2 cellular contexts compared by ENCODE assay signal in the genomic region with DNA sequence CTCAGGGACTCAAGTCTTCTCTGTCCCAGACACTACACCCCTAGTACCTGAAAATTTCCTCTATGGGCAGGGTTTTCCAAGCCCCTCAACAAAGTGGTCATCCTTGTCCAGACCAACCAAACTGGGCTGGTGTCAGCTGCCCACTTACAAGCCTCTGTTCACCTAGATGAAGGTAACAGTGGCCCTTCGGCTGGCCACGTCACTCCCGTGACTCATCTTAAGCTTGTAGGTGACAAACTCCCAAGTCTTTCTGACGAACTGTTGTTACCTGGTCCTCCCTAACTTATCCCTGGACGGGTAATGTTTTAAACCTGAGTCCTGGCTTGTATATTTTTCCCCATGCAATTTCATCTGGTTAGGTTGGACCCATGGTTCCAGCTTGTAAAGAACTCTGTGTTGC.
TF ChIP-seq lines count a peak whose summit lies in the region.

No MANE protein-coding gene starts in this region.

TF ChIP-seq in SK-N-SH, 30 proteins besides CTCF, POLR2A, EP300 and RAD21:
- no peak for TF ChIP-seq FOXM1 (IDR thresholded peaks at IDR 0.05; ENCODE audit: low read depth)
- TF ChIP-seq RCOR1 (IDR thresholded peaks at IDR 0.05; ENCODE audit: low read length): no peak
- TF ChIP-seq, protein P1, sequence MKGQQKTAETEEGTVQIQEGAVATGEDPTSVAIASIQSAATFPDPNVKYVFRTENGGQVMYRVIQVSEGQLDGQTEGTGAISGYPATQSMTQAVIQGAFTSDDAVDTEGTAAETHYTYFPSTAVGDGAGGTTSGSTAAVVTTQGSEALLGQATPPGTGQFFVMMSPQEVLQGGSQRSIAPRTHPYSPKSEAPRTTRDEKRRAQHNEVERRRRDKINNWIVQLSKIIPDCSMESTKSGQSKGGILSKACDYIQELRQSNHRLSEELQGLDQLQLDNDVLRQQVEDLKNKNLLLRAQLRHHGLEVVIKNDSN (IDR thresholded peaks at IDR 0.05; ENCODE audit: borderline replicate concordance, low read depth): no peak
- TF ChIP-seq, protein P2, sequence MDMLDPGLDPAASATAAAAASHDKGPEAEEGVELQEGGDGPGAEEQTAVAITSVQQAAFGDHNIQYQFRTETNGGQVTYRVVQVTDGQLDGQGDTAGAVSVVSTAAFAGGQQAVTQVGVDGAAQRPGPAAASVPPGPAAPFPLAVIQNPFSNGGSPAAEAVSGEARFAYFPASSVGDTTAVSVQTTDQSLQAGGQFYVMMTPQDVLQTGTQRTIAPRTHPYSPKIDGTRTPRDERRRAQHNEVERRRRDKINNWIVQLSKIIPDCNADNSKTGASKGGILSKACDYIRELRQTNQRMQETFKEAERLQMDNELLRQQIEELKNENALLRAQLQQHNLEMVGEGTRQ (IDR thresholded peaks at IDR 0.05; ENCODE audit: borderline replicate concordance, low read depth, low read length): no peak
- no peak for TF ChIP-seq TAF1 (IDR thresholded peaks at IDR 0.05; ENCODE audit: borderline replicate concordance, low read depth, low read length)
- TF ChIP-seq RFX5 (IDR thresholded peaks at IDR 0.05; ENCODE audit: low read length): no peak
- no peak for TF ChIP-seq MXI1 (IDR thresholded peaks at IDR 0.05; ENCODE audit: low read depth, low read length)
- no peak for TF ChIP-seq RXRA (IDR thresholded peaks at IDR 0.05; ENCODE audit: borderline replicate concordance, low read depth)
- no peak for TF ChIP-seq EZH2phosphoT487 (IDR thresholded peaks at IDR 0.05; ENCODE audit: borderline replicate concordance, low read depth)
- no peak for TF ChIP-seq FOSL2 (IDR thresholded peaks at IDR 0.05; ENCODE audit: borderline replicate concordance, low read depth)
- TF ChIP-seq YY1 (IDR thresholded peaks at IDR 0.05; ENCODE audit: low read depth): no peak
- no peak for TF ChIP-seq JUND (IDR thresholded peaks at IDR 0.05)
- no peak for TF ChIP-seq CHD2 (IDR thresholded peaks at IDR 0.05; ENCODE audit: low read length, partially characterized antibody)
- TF ChIP-seq, protein P3, sequence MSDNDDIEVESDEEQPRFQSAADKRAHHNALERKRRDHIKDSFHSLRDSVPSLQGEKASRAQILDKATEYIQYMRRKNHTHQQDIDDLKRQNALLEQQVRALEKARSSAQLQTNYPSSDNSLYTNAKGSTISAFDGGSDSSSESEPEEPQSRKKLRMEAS (IDR thresholded peaks at IDR 0.05; ENCODE audit: low read depth): no peak
- TF ChIP-seq MEF2A (IDR thresholded peaks at IDR 0.05; ENCODE audit: borderline replicate concordance, low read depth): no peak
- no peak for TF ChIP-seq ELF1 (IDR thresholded peaks at IDR 0.05)
- TF ChIP-seq TEAD4 (IDR thresholded peaks at IDR 0.05; ENCODE audit: borderline replicate concordance, insufficient read depth): no peak
- TF ChIP-seq SMC3 (IDR thresholded peaks at IDR 0.05; ENCODE audit: low read depth, low read length): no peak
- TF ChIP-seq, protein P4, sequence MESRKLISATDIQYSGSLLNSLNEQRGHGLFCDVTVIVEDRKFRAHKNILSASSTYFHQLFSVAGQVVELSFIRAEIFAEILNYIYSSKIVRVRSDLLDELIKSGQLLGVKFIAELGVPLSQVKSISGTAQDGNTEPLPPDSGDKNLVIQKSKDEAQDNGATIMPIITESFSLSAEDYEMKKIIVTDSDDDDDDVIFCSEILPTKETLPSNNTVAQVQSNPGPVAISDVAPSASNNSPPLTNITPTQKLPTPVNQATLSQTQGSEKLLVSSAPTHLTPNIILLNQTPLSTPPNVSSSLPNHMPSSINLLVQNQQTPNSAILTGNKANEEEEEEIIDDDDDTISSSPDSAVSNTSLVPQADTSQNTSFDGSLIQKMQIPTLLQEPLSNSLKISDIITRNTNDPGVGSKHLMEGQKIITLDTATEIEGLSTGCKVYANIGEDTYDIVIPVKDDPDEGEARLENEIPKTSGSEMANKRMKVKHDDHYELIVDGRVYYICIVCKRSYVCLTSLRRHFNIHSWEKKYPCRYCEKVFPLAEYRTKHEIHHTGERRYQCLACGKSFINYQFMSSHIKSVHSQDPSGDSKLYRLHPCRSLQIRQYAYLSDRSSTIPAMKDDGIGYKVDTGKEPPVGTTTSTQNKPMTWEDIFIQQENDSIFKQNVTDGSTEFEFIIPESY (IDR thresholded peaks at IDR 0.05; ENCODE audit: borderline replicate concordance, low read depth): no peak

TF ChIP-seq in SK-N-SH treated with all-trans-retinoic acid at 6 μM for 48 hours, 23 proteins besides CTCF, POLR2A, EP300 and RAD21:
- TF ChIP-seq ISL1 (CRISPR knock-in tag; IDR thresholded peaks at IDR 0.05) (no peak), CSDC2 (CRISPR knock-in tag; IDR thresholded peaks at IDR 0.05) (no peak), PPARA (CRISPR knock-in tag; IDR thresholded peaks at IDR 0.05; ENCODE audit: borderline replicate concordance) (no peak), ZFP30 (CRISPR knock-in tag; IDR thresholded peaks at IDR 0.05) (no peak), ZNF8 (CRISPR knock-in tag; IDR thresholded peaks at IDR 0.05) (no peak)
